ENCODE assay signal across 11 cellular contexts in the genomic region with DNA sequence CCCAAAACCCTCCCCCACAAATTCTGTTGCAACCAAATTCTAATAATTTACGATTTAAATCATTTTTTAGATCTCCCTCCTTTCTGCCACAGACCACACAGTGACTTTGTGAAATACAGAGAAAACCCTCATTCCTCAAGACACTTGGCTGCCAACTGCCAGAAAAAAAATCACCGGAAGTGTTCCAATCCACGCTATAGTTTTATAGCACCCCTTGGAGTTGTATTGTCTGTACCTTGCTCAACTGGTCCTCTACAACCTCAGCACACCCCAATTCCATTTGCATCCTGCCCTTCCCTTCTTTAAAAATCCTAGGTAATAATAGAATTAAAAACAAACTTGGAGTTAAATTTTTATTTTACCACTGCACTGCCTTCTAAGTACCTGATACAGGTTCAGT.
"Had no signal": no experiment of that assay in that cellular context is flagged by ENCODE, and none has a peak within 500 bp of the region (broad histone marks: within the 10 kb centered on the region; RNA-seq: fewer than 3 reads in every experiment).

No MANE protein-coding gene starts in this region.

- H3K27ac ChIP-seq: esophagus squamous epithelium, lower lobe of right lung, right atrium auricular region, skin epidermis, stomach, WERI-Rb-1 had no signal

- DNase-seq: activated CD4-positive, alpha-beta T cell treated with anti-CD3 and anti-CD28 coated beads for 1 hour; activated gamma-delta T cell; effector CD8-positive, alpha-beta T cell; esophagus squamous epithelium; lower lobe of right lung; occipital lobe; stimulated activated CD4-positive, alpha-beta T cell treated with anti-CD3 and anti-CD28 coated beads, Interleukin-4, amount 100 ng/mL, for 24 hours; stomach; WERI-Rb-1 had no signal

- H3K36me3 ChIP-seq: lower lobe of right lung, right atrium auricular region, WERI-Rb-1 had no signal

- H3K9me3 ChIP-seq: esophagus squamous epithelium, lower lobe of right lung, right atrium auricular region, stomach had no signal

- H3K27me3 ChIP-seq: esophagus squamous epithelium, right atrium auricular region, stomach had no signal

- H3K4me1 ChIP-seq: lower lobe of right lung had no signal

- ATAC-seq: lower lobe of right lung had no signal

- H3K4me3 ChIP-seq: esophagus squamous epithelium, lower lobe of right lung, right atrium auricular region, skin epidermis, stomach had no signal
